ENCODE assay signal across 32 cellular contexts in the genomic region with DNA sequence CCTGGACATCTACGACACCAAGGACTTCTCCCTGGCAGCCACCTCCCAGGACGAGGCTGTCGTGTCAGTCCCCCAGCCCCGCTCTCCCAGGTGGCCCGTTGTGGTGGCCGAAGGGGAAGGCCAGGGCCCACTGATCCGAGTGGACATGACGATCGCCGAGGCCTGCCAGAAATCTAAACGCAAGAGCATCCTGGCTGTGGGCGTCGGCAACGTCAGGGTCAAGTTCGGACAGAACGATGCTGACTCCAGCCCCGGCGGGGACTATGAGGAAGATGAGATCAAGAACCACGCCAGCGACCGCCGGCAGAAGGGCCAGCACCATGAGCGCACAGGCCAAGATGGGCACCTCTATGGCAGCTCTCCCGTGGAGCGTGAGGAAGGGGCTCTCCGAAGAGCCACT.
"Had no signal": no experiment of that assay in that cellular context is flagged by ENCODE, and none has a peak within 500 bp of the region (broad histone marks: within the 10 kb centered on the region; RNA-seq: fewer than 3 reads in every experiment).

No MANE protein-coding gene starts in this region.

- H3K4me3 ChIP-seq: MG63 had no signal

- H3K4me2 ChIP-seq: KMS-11 had no signal

- DNase-seq: Karpas-422, Kasumi-1, KG1, MG63, MM.1S, MV-4-11, NCI-H1048, NCI-H1092, NCI-H1092 treated with DMSO at 0.1 percent for 48 hours, NCI-H1105, NCI-H1105 treated with DMSO at 0.1 percent for 48 hours, NCI-H1417 treated with DMSO at 0.1 percent for 48 hours, NCI-H1436, NCI-H1436 treated with DMSO at 0.1 percent for 48 hours, NCI-H1694, NCI-H1694 treated with DMSO at 0.1 percent for 48 hours, NCI-H187, NCI-H187 treated with DMSO at 0.1 percent for 48 hours, NCI-H1930, NCI-H2029, NCI-H2029 treated with DMSO at 0.1 percent for 48 hours, NCI-H2081, NCI-H2081 treated with DMSO at 0.1 percent for 48 hours, NCI-H2107, NCI-H2171, NCI-H2171 treated with DMSO at 0.1 percent for 48 hours, NCI-H2227 treated with DMSO at 0.1 percent for 48 hours, NCI-H226, NCI-H345, NCI-H446, NCI-H446 treated with DMSO at 0.1 percent for 48 hours had no signal

- H3K27me3 ChIP-seq: MG63 had no signal

- H3K9ac ChIP-seq: KMS-11 had no signal

- H3K9me3 ChIP-seq: MG63 had no signal

- H3K36me3 ChIP-seq: MG63 had no signal

- H3K27ac ChIP-seq: KMS-11 had no signal
